Comparison of ENCODE assay signal across 8 cellular contexts in the genomic region with DNA sequence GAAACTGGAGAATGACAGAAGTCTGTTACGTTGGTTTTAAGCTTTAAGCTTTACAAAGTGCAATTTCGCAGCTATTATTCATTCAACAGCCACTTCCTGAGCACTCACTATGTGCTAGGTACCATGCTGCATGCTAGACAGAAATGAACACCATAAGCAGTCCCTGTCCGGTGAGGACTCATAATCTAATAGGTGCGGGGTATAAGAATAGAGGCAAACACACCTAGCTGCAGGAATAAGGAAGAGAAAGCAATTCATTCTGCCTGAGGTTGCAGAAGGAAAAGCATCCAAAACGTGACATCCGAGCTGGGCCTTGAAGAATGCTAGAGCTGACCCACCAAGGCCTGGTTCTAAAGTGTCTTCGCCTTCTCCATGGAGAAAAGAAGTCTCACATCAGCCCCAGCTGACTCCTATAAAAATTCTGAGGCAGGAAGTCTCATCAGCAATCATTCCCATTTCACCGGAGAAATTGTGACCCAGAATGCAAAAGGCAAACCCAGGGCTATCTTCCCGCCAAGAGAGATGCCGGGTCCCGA. TPM values are rescaled to one million over a fixed set of nuclear protein-coding genes. Genes with fewer than 3 reads are reported as not detected.
A peak's percentile ranks its signal among the peaks of the same experiment; 100 is the strongest.
DNase-seq lines count a peak whose midpoint lies in the region; ATAC-seq and TF ChIP-seq lines count a peak whose summit lies in the region.

No MANE protein-coding gene starts in this region.

- POLR2A ChIA-PET in AG04450 (lab: Yijun Ruan, JAX), result interaction anchor here (0.6 to 3.2 kb wide), 7 partner anchors 12 to 600 kb away, joined by 3 to 15 read pairs (median 3); a partner anchor contains a TSS

- intact Hi-C loops in head of caudate nucleus (cut with DNase I), result loop anchor here (2.0 to 5.0 kb wide), 3 partner anchors 54 to 192 kb away; a partner anchor contains a TSS

- no peaks in the 10 kb centered on the region for H3K9me3 Mint-ChIP-seq in activated naive CD8-positive, alpha-beta T cell treated with anti-CD3 and anti-CD28 coated beads for 36 hours

- peaks cover 15 to 36% of the 10 kb centered on the region in 2 donors for H3K4me1 ChIP-seq in thoracic aorta (ENCODE audit: control insufficient read depth in 1 of 2, low read depth in 2 of 2)

- H3K9me3 ChIP-seq in AG04450 (ENCODE audit: control insufficient read depth, insufficient read depth, low read length) (no peaks in the 10 kb centered on the region), thoracic aorta (no peaks in the 10 kb centered on the region)

- H3K27ac ChIP-seq in AG04450 (ENCODE audit: low read depth, low read length) (no peak overlapping the region), thoracic aorta (peak overlapping the region; percentile 75 to 83)

- ATAC-seq in thoracic aorta (ENCODE audit: insufficient number of reproducible peaks, low FRiP score, low read depth), result no peak
- no peak for ATAC-seq in GM18867 (IDR thresholded peaks at IDR 0.05; ENCODE audit: unreplicated experiment)

- H3K27me3 ChIP-seq in AG04450 (ENCODE audit: control insufficient read depth, insufficient read depth, low read length), result no peaks in the 10 kb centered on the region
- H3K27me3 ChIP-seq in thoracic aorta (replicated peaks; ENCODE audit: insufficient read depth), result no peaks in the 10 kb centered on the region

- peak overlapping the region; percentile 94 for H3K27ac Mint-ChIP-seq in activated naive CD8-positive, alpha-beta T cell treated with anti-CD3 and anti-CD28 coated beads for 36 hours

- CTCF ChIA-PET in AG04450 (lab: Charles Lee), result interaction anchor here (0.6 to 0.9 kb wide), 2 partner anchors 54 to 411 kb away, joined by 3 read pairs; no protein-coding TSS in a partner anchor

- H3K4me3 Mint-ChIP-seq in activated naive CD8-positive, alpha-beta T cell treated with anti-CD3 and anti-CD28 coated beads for 36 hours, result peak overlapping the region; percentile 97

- no peak for TF ChIP-seq CTCF in AG04450 (IDR thresholded peaks at IDR 0.05; ENCODE audit: low read depth, low read length)
- no peak for TF ChIP-seq CTCF in HFF-Myc (IDR thresholded peaks at IDR 0.05; ENCODE audit: low read depth, low read length, missing control alignments)
- no peak for TF ChIP-seq CTCF in thoracic aorta (IDR thresholded peaks at IDR 0.05)

- H3K27me3 Mint-ChIP-seq in activated naive CD8-positive, alpha-beta T cell treated with anti-CD3 and anti-CD28 coated beads for 36 hours, result no peaks in the 10 kb centered on the region

- H3K36me3 ChIP-seq in thoracic aorta, result no peaks in the 10 kb centered on the region

- H3K4me3 ChIP-seq in AG04450 (ENCODE audit: low read depth, low read length), result peak overlapping the region; percentile 91
- peak overlapping the region; percentile 69 for H3K4me3 ChIP-seq in HFF-Myc (replicated peaks; ENCODE audit: low read depth, low read length)
- peak overlapping the region; percentile 96 for H3K4me3 ChIP-seq in thoracic aorta

- peaks cover 9% of the 10 kb centered on the region for H3K36me3 Mint-ChIP-seq in activated naive CD8-positive, alpha-beta T cell treated with anti-CD3 and anti-CD28 coated beads for 36 hours

- peaks cover 35% of the 10 kb centered on the region for H3K4me1 Mint-ChIP-seq in activated naive CD8-positive, alpha-beta T cell treated with anti-CD3 and anti-CD28 coated beads for 36 hours

- DNase-seq in AG04450 (ENCODE audit: low read depth, low spot score) (no peak), HFF-Myc (ENCODE audit: extremely low read depth, low read depth) (no peak), kidney tubule cell (ENCODE audit: low spot score) (peak; percentile 21), thoracic aorta (ENCODE audit: low spot score) (no peak), amniotic stem cell (lab: John Stamatoyannopoulos, UW) (no peak), head of caudate nucleus (no peak)
- DNase-seq in activated naive CD8-positive, alpha-beta T cell treated with anti-CD3 and anti-CD28 coated beads for 36 hours, result no peak

RNA-seq across cellular contexts. Expression of a gene that starts 0.5 kb away (rescaled TPM):
- polyA plus RNA-seq in AG04450 (2011; rRNA removed), result 27.8 and 28.5 TPM in 2 replicates
- polyA minus RNA-seq in AG04450 (2011; rRNA and poly(A)+ RNA removed), result 54.3 and 65.7 TPM in 2 replicates
- 10 to 100 TPM; 28.4 to 28.5 TPM for total RNA-seq in activated naive CD8-positive, alpha-beta T cell treated with anti-CD3 and anti-CD28 coated beads for 36 hours
- 10 to 100 TPM; 23.3 to 26.4 TPM for total RNA-seq in thoracic aorta

RNA-seq across cellular contexts. Expression of a gene that starts 0.8 kb away (rescaled TPM):
- polyA plus RNA-seq in AG04450 (2011; rRNA removed), result 34.6 and 38.4 TPM in 2 replicates
- 25.3 and 30.5 TPM in 2 replicates for polyA minus RNA-seq in AG04450 (2011; rRNA and poly(A)+ RNA removed)
- total RNA-seq in activated naive CD8-positive, alpha-beta T cell treated with anti-CD3 and anti-CD28 coated beads for 36 hours, result 10 to 100 TPM; 16.7 to 16.8 TPM
- 10 to 100 TPM; 11.0 to 11.5 TPM for total RNA-seq in thoracic aorta

RNA-seq across cellular contexts. Expression of a gene that starts 54.8 kb away (rescaled TPM):
- polyA plus RNA-seq in AG04450 (2011; rRNA removed), result 38.0 and 52.6 TPM in 2 replicates
- polyA minus RNA-seq in AG04450 (2011; rRNA and poly(A)+ RNA removed), result 8.6 and 13.4 TPM in 2 replicates
- 10 to 100 TPM; 35.1 to 41.8 TPM for total RNA-seq in activated naive CD8-positive, alpha-beta T cell treated with anti-CD3 and anti-CD28 coated beads for 36 hours
- 10 to 100 TPM; 18.4 to 18.6 TPM for total RNA-seq in thoracic aorta

RNA-seq across cellular contexts. Expression of a gene that starts 54.9 kb away (rescaled TPM):
- polyA plus RNA-seq in AG04450 (2011; rRNA removed), result 20.1 and 20.9 TPM in 2 replicates
- polyA minus RNA-seq in AG04450 (2011; rRNA and poly(A)+ RNA removed), result 12.8 and 15.8 TPM in 2 replicates
- 10 to 100 TPM; 65.9 to 66.3 TPM for total RNA-seq in activated naive CD8-positive, alpha-beta T cell treated with anti-CD3 and anti-CD28 coated beads for 36 hours
- 10 to 100 TPM; 20.6 to 23.6 TPM for total RNA-seq in thoracic aorta
